Comparison of ENCODE assay signal across 2 cellular contexts in the genomic region with DNA sequence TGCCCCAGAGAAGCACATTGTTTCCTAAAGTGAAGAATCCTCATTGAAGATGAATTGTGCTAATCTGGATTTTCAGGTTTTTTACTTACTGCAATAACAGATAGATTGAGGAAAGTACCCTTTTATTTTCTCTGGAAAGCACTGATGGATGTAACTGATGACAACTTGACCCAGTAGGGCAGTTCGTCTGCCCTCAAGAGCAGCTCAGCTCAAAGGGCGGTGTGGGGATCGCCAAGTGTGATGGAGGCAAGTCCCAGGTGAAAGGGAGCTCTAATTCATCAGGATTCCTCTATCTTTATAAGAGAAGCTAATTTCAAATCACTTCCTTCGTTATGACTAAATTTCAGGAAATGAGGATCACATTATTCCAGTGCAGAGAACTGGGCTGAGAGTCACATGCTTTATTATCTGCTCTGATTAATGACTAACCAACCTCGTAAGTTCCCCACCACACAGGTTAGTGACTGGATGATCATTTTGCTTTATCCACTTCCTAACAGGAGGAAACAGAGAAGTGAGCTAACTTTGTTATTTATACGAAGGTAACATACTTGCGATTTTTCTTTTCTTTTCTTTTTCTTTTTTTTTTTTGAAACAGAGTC.
TF ChIP-seq lines count a peak whose summit lies in the region.

No MANE protein-coding gene starts in this region.

TF ChIP-seq in SK-N-SH, 30 proteins besides CTCF, POLR2A, EP300 and RAD21:
- TF ChIP-seq JUND (IDR thresholded peaks at IDR 0.05) (no peak), TEAD4 (IDR thresholded peaks at IDR 0.05; ENCODE audit: borderline replicate concordance, insufficient read depth) (no peak), USF2 (IDR thresholded peaks at IDR 0.05; ENCODE audit: borderline replicate concordance, low read depth, low read length) (no peak), SIN3A (IDR thresholded peaks at IDR 0.05; ENCODE audit: borderline replicate concordance, low read depth, low read length) (no peak), MXI1 (IDR thresholded peaks at IDR 0.05; ENCODE audit: low read depth, low read length) (no peak), RFX5 (IDR thresholded peaks at IDR 0.05; ENCODE audit: low read length) (no peak), RCOR1 (IDR thresholded peaks at IDR 0.05; ENCODE audit: low read length) (no peak), TCF12 (IDR thresholded peaks at IDR 0.05) (no peak), FOXJ3 (CRISPR knock-in tag; IDR thresholded peaks at IDR 0.05) (no peak), GATA2 (CRISPR knock-in tag; IDR thresholded peaks at IDR 0.05) (no peak), PBX3 (IDR thresholded peaks at IDR 0.05) (no peak), USF1 (IDR thresholded peaks at IDR 0.05; ENCODE audit: borderline replicate concordance, low read depth) (no peak)

TF ChIP-seq in SK-N-SH treated with all-trans-retinoic acid at 6 μM for 48 hours, 23 proteins besides CTCF, POLR2A, EP300 and RAD21:
- TF ChIP-seq, protein P1, sequence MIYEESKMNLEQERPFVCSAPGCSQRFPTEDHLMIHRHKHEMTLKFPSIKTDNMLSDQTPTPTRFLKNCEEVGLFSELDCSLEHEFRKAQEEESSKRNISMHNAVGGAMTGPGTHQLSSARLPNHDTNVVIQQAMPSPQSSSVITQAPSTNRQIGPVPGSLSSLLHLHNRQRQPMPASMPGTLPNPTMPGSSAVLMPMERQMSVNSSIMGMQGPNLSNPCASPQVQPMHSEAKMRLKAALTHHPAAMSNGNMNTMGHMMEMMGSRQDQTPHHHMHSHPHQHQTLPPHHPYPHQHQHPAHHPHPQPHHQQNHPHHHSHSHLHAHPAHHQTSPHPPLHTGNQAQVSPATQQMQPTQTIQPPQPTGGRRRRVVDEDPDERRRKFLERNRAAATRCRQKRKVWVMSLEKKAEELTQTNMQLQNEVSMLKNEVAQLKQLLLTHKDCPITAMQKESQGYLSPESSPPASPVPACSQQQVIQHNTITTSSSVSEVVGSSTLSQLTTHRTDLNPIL (CRISPR knock-in tag; IDR thresholded peaks at IDR 0.05; ENCODE audit: low read depth), result no peak
- no peak for TF ChIP-seq POU6F1 (CRISPR knock-in tag; IDR thresholded peaks at IDR 0.05; ENCODE audit: borderline replicate concordance, low read depth)
- no peak for TF ChIP-seq PATZ1 (CRISPR knock-in tag; IDR thresholded peaks at IDR 0.05; ENCODE audit: borderline replicate concordance)
TF ChIP-seq in SK-N-SH treated with all-trans-retinoic acid at 6 μM for 48 hours: peak in this region for 0.
